In genomic region chr6:44650947-44651346, GRCh38 we compare ENCODE assay signal across 1 cellular context.
TF ChIP-seq lines count a peak whose summit lies in the region.

No MANE protein-coding gene starts in this region.

TF ChIP-seq in IMR-90, 13 proteins besides CTCF, POLR2A, EP300 and RAD21:
- TF ChIP-seq CEBPB (IDR thresholded peaks at IDR 0.05; ENCODE audit: low read depth, low read length) (no peak), RFX5 (IDR thresholded peaks at IDR 0.05; ENCODE audit: low read depth, low read length) (no peak), FOS (IDR thresholded peaks at IDR 0.05; ENCODE audit: low read depth, low read length) (no peak), MAZ (IDR thresholded peaks at IDR 0.05; ENCODE audit: borderline replicate concordance, low read depth, low read length) (no peak), MXI1 (IDR thresholded peaks at IDR 0.05; ENCODE audit: borderline replicate concordance, low read depth, low read length) (no peak), USF2 (IDR thresholded peaks at IDR 0.05; ENCODE audit: low read depth, low read length) (no peak), MAFK (IDR thresholded peaks at IDR 0.05; ENCODE audit: low read depth, low read length) (no peak), SMC3 (IDR thresholded peaks at IDR 0.05; ENCODE audit: low read depth, low read length) (no peak), RCOR1 (IDR thresholded peaks at IDR 0.05; ENCODE audit: insufficient replicate concordance, low read length) (no peak), ELK1 (IDR thresholded peaks at IDR 0.05; ENCODE audit: borderline replicate concordance, low read depth, low read length) (no peak), NFE2L2 (IDR thresholded peaks at IDR 0.05; ENCODE audit: low read depth, low read length) (no peak)
TF ChIP-seq in IMR-90: peak in this region for 0.
